In the genomic region with DNA sequence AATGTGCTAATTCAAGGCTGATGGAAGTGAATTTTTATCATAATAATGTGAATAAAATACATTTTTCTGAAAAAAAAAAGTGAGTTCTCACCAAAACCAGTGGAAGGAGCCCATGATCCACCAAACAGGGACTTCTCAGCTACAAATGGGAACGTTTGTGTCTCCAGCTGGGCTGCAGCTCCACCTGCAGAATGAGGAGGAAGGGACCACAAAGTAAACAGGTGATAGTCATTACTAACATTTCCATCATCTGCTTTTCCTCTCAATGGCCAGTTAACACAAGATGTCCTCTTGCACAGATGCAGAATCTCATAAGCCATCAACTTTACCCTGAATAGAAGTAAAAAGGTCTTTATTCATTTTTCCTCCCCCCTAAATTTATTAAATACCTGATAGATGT, we compare ENCODE assay signal across 29 cellular contexts.
"Had no signal": no experiment of that assay in that cellular context is flagged by ENCODE, and none has a peak within 500 bp of the region (broad histone marks: within the 10 kb centered on the region; RNA-seq: fewer than 3 reads in every experiment).

No MANE protein-coding gene starts in this region.

- H3K4me1 ChIP-seq: SJCRH30 had no signal

- FAIRE-seq: colon, TTC549 had no signal

- H3K9me3 ChIP-seq: MG63, SJCRH30 had no signal

- DNase-seq: activated CD4-positive, alpha-beta T cell treated with anti-CD3 and anti-CD28 coated beads, Interleukin-2, amount 10 ng/mL, durations not matched to agents 24 days and 14 days; activated CD4-positive, alpha-beta T cell treated with anti-CD3 and anti-CD28 coated beads, Interleukin-2, amount 50 U/mL, for 4 hours; activated effector memory CD4-positive, alpha-beta T cell treated with anti-CD3 and anti-CD28 coated beads, Interleukin-2, amount 50 U/mL, for 16 hours; activated naive CD4-positive, alpha-beta T cell; activated T-cell treated with anti-CD3 and anti-CD28 coated beads, Interleukin-2, amount 50 U/mL, for 1 hour; activated T-cell treated with anti-CD3 and anti-CD28 coated beads, Interleukin-2, amount 50 U/mL, for 72 hours; anterior cingulate cortex; central memory CD4-positive, alpha-beta T cell; KG1; MG63; NCI-H1048; NCI-H1105 treated with DMSO at 0.1 percent for 48 hours; NCI-H1436; NCI-H187 treated with DMSO at 0.1 percent for 48 hours; NCI-H2081; NCI-H226; NCI-H446 treated with DMSO at 0.1 percent for 48 hours; NCI-H524 treated with DMSO at 0.1 percent for 48 hours; NK-92 treated with Interleukin-12 subunit alpha and Interleukin-12 subunit beta, amount 100 ng/mL, for 24 hours; SHP77; SJCRH30; T1000 had no signal

- H3K36me3 Mint-ChIP-seq: activated naive CD4-positive, alpha-beta T cell treated with anti-CD3 and anti-CD28 coated beads, Interleukin-2, amount 50 U/mL, for 72 hours; brain had no signal

- H3K4me1 Mint-ChIP-seq: brain had no signal

- H3K27ac ChIP-seq: SJCRH30, SK-N-MC had no signal

- H3K27ac Mint-ChIP-seq: activated CD8-positive, alpha-beta T cell treated with anti-CD3 and anti-CD28 coated beads for 36 hours; activated naive CD4-positive, alpha-beta T cell treated with anti-CD3 and anti-CD28 coated beads, Interleukin-2, amount 50 U/mL, for 72 hours; activated T-cell treated with anti-CD3 and anti-CD28 coated beads, Interleukin-2, amount 50 U/mL, for 72 hours; activated T-helper 17 cell treated with anti-CD3 and anti-CD28 coated beads, Interleukin-2, amount 50 U/mL, for 72 hours; brain had no signal

- H3K27me3 ChIP-seq: MG63, SJCRH30 had no signal

- H3K36me3 ChIP-seq: MG63, SJCRH30 had no signal

- H3K4me3 ChIP-seq: MG63, SJCRH30, SK-N-MC had no signal

- H3K4me3 Mint-ChIP-seq: activated CD4-positive, alpha-beta T cell treated with anti-CD3 and anti-CD28 coated beads, Interleukin-2, amount 10 ng/mL, durations not matched to agents 24 days and 14 days; activated CD8-positive, alpha-beta T cell treated with anti-CD3 and anti-CD28 coated beads for 36 hours; activated T-cell treated with anti-CD3 and anti-CD28 coated beads, Interleukin-2, amount 50 U/mL, for 72 hours; activated T-helper 17 cell treated with anti-CD3 and anti-CD28 coated beads, Interleukin-2, amount 50 U/mL, for 72 hours; brain had no signal

- H3K9me3 Mint-ChIP-seq: activated CD8-positive, alpha-beta T cell treated with anti-CD3 and anti-CD28 coated beads for 36 hours; activated T-cell treated with anti-CD3 and anti-CD28 coated beads, Interleukin-2, amount 50 U/mL, for 72 hours; activated T-helper 17 cell treated with anti-CD3 and anti-CD28 coated beads, Interleukin-2, amount 50 U/mL, for 72 hours; brain had no signal

- H3K27me3 Mint-ChIP-seq: activated CD4-positive, alpha-beta T cell treated with anti-CD3 and anti-CD28 coated beads, Interleukin-2, amount 10 ng/mL, durations not matched to agents 24 days and 14 days; activated CD8-positive, alpha-beta T cell treated with anti-CD3 and anti-CD28 coated beads for 36 hours; brain had no signal
